ENCODE assay signal across 2 cellular contexts in genomic region chr5:95432779-95433178, GRCh38.
TF ChIP-seq lines count a peak whose summit lies in the region.

No MANE protein-coding gene starts in this region.

TF ChIP-seq in HepG2, 621 proteins besides CTCF, POLR2A, EP300 and RAD21:
- no peak for TF ChIP-seq MZF1 (CRISPR knock-in tag; IDR thresholded peaks at IDR 0.05; ENCODE audit: borderline replicate concordance)
- TF ChIP-seq CSRNP2 (CRISPR knock-in tag; conservative IDR thresholded peaks at IDR 0.05; ENCODE audit: low read depth) = no peak
- TF ChIP-seq XRCC5 (optimal IDR thresholded peaks at IDR 0.05; ENCODE audit: low read length) = no peak
- TF ChIP-seq MAFF (IDR thresholded peaks at IDR 0.05; ENCODE audit: low read depth, low read length) = peak; percentile 96
- no peak for TF ChIP-seq SP2 (CRISPR knock-in tag; IDR thresholded peaks at IDR 0.05)
- peak; percentile 95 to 97 for TF ChIP-seq MAFK (conservative IDR thresholded peaks at IDR 0.05 in 1 of 2, IDR thresholded peaks at IDR 0.05 in 1 of 2; ENCODE audit: low read length in 2 of 2)
- no peak for TF ChIP-seq ZNF546 (CRISPR knock-in tag; conservative IDR thresholded peaks at IDR 0.05)

TF ChIP-seq in H1, 55 proteins besides CTCF, POLR2A, EP300 and RAD21:
- TF ChIP-seq POLR2AphosphoS5 (IDR thresholded peaks at IDR 0.05; ENCODE audit: low read depth, low read length) (no peak), MAFK (IDR thresholded peaks at IDR 0.05; ENCODE audit: low read depth, low read length) (peak; percentile 80), GTF2F1 (IDR thresholded peaks at IDR 0.05; ENCODE audit: borderline replicate concordance, low read depth, low read length) (no peak)
